In the genomic region with DNA sequence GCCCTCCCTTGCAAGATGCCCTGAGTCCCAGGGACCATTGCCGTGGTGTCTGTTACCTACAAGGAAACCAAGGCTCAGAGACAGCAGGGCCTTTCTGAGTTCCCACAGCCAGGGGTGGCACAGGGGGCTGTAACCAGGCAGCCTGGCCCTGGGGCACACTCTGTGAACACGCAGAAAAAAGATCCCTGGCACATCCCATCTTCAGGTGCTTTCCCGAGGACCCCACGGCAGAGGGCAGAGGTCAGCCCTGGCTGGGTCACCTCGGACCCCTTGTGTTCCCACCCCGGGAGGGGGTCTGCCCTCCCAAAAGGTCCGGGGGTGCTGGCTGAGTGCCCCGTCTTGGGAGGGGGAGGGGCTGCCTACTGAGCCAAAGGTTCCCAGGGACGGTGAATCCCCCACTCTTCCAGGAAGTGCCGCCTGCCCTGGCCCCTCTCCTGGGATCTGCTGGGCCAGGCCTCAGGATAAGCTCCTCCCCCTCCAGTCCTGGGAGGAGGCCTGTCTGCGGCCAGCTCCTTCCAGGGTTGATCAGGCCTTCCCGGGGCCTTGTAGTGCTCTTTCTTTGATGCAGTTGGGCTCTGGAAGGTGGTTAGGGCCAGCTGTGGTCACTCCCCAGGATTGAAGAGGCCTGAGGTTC, we compare ENCODE assay signal across 1 cellular context.
A peak's percentile ranks its signal among the peaks of the same experiment; 100 is the strongest.
TF ChIP-seq lines count a peak whose summit lies in the region.

No MANE protein-coding gene starts in this region.

TF ChIP-seq in HEK293, 187 proteins besides CTCF, POLR2A, EP300 and RAD21 (continued from another document):
- TF ChIP-seq, protein P1, sequence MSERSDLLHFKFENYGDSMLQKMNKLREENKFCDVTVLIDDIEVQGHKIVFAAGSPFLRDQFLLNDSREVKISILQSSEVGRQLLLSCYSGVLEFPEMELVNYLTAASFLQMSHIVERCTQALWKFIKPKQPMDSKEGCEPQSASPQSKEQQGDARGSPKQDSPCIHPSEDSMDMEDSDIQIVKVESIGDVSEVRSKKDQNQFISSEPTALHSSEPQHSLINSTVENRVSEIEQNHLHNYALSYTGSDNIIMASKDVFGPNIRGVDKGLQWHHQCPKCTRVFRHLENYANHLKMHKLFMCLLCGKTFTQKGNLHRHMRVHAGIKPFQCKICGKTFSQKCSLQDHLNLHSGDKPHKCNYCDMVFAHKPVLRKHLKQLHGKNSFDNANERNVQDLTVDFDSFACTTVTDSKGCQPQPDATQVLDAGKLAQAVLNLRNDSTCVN (tag by site-specific recombination; optimal IDR thresholded peaks at IDR 0.05): peak; percentile 11
- no peak for TF ChIP-seq ZNF214 (tag by site-specific recombination; IDR thresholded peaks at IDR 0.05; ENCODE audit: borderline replicate concordance)
- TF ChIP-seq TRIM28 (IDR thresholded peaks at IDR 0.05; ENCODE audit: borderline replicate concordance, low read length): no peak
- TF ChIP-seq, protein P2, sequence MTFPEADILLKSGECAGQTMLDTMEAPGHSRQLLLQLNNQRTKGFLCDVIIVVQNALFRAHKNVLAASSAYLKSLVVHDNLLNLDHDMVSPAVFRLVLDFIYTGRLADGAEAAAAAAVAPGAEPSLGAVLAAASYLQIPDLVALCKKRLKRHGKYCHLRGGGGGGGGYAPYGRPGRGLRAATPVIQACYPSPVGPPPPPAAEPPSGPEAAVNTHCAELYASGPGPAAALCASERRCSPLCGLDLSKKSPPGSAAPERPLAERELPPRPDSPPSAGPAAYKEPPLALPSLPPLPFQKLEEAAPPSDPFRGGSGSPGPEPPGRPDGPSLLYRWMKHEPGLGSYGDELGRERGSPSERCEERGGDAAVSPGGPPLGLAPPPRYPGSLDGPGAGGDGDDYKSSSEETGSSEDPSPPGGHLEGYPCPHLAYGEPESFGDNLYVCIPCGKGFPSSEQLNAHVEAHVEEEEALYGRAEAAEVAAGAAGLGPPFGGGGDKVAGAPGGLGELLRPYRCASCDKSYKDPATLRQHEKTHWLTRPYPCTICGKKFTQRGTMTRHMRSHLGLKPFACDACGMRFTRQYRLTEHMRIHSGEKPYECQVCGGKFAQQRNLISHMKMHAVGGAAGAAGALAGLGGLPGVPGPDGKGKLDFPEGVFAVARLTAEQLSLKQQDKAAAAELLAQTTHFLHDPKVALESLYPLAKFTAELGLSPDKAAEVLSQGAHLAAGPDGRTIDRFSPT (tag by site-specific recombination; IDR thresholded peaks at IDR 0.05): peak; percentile 17; the same call in 1 of the 2 replicates
- TF ChIP-seq ZNF585B (tag by site-specific recombination; IDR thresholded peaks at IDR 0.05): no peak
- TF ChIP-seq RBAK (tag by site-specific recombination; IDR thresholded peaks at IDR 0.05): no peak
- TF ChIP-seq ZNF311 (tag by site-specific recombination; IDR thresholded peaks at IDR 0.05; ENCODE audit: borderline replicate concordance): no peak
- TF ChIP-seq SP2 (tag by site-specific recombination; IDR thresholded peaks at IDR 0.05): peak; percentile 31; the same call in 1 of the 2 replicates
- TF ChIP-seq, protein P3, sequence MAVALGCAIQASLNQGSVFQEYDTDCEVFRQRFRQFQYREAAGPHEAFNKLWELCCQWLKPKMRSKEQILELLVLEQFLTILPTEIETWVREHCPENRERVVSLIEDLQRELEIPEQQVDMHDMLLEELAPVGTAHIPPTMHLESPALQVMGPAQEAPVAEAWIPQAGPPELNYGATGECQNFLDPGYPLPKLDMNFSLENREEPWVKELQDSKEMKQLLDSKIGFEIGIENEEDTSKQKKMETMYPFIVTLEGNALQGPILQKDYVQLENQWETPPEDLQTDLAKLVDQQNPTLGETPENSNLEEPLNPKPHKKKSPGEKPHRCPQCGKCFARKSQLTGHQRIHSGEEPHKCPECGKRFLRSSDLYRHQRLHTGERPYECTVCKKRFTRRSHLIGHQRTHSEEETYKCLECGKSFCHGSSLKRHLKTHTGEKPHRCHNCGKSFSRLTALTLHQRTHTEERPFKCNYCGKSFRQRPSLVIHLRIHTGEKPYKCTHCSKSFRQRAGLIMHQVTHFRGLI (tag by site-specific recombination; IDR thresholded peaks at IDR 0.05): 0 out of 2 replicates have a peak, but pooled peaks have one; percentile 25
- TF ChIP-seq ZNF792 (tag by site-specific recombination; IDR thresholded peaks at IDR 0.05): no peak
- TF ChIP-seq, protein P4, sequence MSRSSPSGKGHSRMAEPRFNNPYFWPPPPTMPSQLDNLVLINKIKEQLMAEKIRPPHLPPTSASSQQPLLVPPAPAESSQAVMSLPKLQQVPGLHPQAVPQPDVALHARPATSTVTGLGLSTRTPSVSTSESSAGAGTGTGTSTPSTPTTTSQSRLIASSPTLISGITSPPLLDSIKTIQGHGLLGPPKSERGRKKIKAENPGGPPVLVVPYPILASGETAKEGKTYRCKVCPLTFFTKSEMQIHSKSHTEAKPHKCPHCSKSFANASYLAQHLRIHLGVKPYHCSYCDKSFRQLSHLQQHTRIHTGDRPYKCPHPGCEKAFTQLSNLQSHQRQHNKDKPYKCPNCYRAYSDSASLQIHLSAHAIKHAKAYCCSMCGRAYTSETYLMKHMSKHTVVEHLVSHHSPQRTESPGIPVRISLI (tag by site-specific recombination; IDR thresholded peaks at IDR 0.05): no peak
- no peak for TF ChIP-seq ZNF623 (tag by site-specific recombination; IDR thresholded peaks at IDR 0.05)
- TF ChIP-seq, protein P5, sequence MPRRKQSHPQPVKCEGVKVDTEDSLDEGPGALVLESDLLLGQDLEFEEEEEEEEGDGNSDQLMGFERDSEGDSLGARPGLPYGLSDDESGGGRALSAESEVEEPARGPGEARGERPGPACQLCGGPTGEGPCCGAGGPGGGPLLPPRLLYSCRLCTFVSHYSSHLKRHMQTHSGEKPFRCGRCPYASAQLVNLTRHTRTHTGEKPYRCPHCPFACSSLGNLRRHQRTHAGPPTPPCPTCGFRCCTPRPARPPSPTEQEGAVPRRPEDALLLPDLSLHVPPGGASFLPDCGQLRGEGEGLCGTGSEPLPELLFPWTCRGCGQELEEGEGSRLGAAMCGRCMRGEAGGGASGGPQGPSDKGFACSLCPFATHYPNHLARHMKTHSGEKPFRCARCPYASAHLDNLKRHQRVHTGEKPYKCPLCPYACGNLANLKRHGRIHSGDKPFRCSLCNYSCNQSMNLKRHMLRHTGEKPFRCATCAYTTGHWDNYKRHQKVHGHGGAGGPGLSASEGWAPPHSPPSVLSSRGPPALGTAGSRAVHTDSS (tag by site-specific recombination; IDR thresholded peaks at IDR 0.05): no peak
